ENCODE assay signal across 33 cellular contexts in genomic region chr7:69527706-69528105, GRCh38.
A peak's percentile ranks its signal among the peaks of the same experiment; 100 is the strongest.
DNase-seq lines count a peak whose midpoint lies in the region; ATAC-seq and TF ChIP-seq lines count a peak whose summit lies in the region.
"Had no signal": no experiment of that assay in that cellular context is flagged by ENCODE, and none has a peak within 500 bp of the region (broad histone marks: within the 10 kb centered on the region; RNA-seq: fewer than 3 reads in every experiment).

No MANE protein-coding gene starts in this region.

- H3K56ac ChIP-seq in IMR-90 (ENCODE audit: extremely low read depth, insufficient read depth, low read length), result no peak overlapping the region

- H3K9me3 ChIP-seq in IMR-90 (ENCODE audit: control insufficient read depth, insufficient read depth, low read length) (peaks cover 8% of the 10 kb centered on the region; the same call in 1 of the 2 replicates), endodermal cell (ENCODE audit: control insufficient read depth, low read length) (no peaks in the 10 kb centered on the region), spleen (peaks cover 0 to 6% (median 0%) of the 10 kb centered on the region in 8 donors)
- H3K9me3 ChIP-seq: A549, BE2C, BLaER1, Caco-2 had no signal

- BruUV-seq in IMR-90 (replicated peaks; lab: Mats Ljungman, UMichigan), result no TSS peak

- H3K18ac ChIP-seq in IMR-90 (ENCODE audit: low read depth, low read length), result no peak overlapping the region

- POLR2A ChIA-PET in IMR-90 (lab: Charles Lee; ENCODE audit: unreplicated experiment), result no interaction called here

- no peak overlapping the region for H2AFZ ChIP-seq in IMR-90 (replicated peaks; ENCODE audit: low read length, poor library complexity)

- ATAC-seq in IMR-90 (ENCODE audit: low read depth), result no peak
- ATAC-seq: A549; CD8-positive, alpha-beta T cell had no signal

- H4K20me1 ChIP-seq in IMR-90 (ENCODE audit: insufficient read depth, low read length), result no peaks in the 10 kb centered on the region
- H4K20me1 ChIP-seq: BLaER1; BLaER1 treated with 17β-estradiol and CSF1 and Interleukin-3, amounts not matched to agents 10 nM and 100 nM had no signal

- H4K8ac ChIP-seq in IMR-90 (ENCODE audit: low read depth in 2 of 2, low read length in 2 of 2), result no peak overlapping the region

- H3K9me1 ChIP-seq in IMR-90 (ENCODE audit: insufficient read depth, low read length), result no peaks in the 10 kb centered on the region

- H3K9me3 Mint-ChIP-seq in endodermal cell (no peaks in the 10 kb centered on the region), mesothelial cell of epicardium (peaks cover 9% of the 10 kb centered on the region)
- H3K9me3 Mint-ChIP-seq: CD8-positive, alpha-beta T cell had no signal

- peaks cover 16% of the 10 kb centered on the region for H3K4me1 Mint-ChIP-seq in endodermal cell
- H3K4me1 Mint-ChIP-seq in mesothelial cell of epicardium, result peaks cover 3% of the 10 kb centered on the region
- H3K4me1 Mint-ChIP-seq: B cell; CD14-positive monocyte; CD4-positive, alpha-beta memory T cell; CD4-positive, CD25-positive, alpha-beta regulatory T cell; CD8-positive, alpha-beta memory T cell had no signal

- H3K36me3 ChIP-seq in IMR-90 (ENCODE audit: control insufficient read depth, insufficient read depth, low read length) (no peaks in the 10 kb centered on the region), endodermal cell (ENCODE audit: control insufficient read depth, insufficient read depth, low read length) (no peaks in the 10 kb centered on the region), spleen (no peaks in the 10 kb centered on the region)
- H3K36me3 ChIP-seq: BE2C; BLaER1; BLaER1 treated with 17β-estradiol and CSF1 and Interleukin-3, amounts not matched to agents 10 nM and 100 nM had no signal

- intact Hi-C loops in IMR-90 (cut with micrococcal nuclease) (no loop called here), spleen (cut with DNase I; ENCODE audit: low total_unique reads) (no loop called here)

- no peak overlapping the region for H3K23ac ChIP-seq in IMR-90 (ENCODE audit: low read depth, low read length)

- in situ Hi-C loops in IMR-90 (cut with MboI; ENCODE audit: low sequenced_read_pairs), result no loop called here

- no peak overlapping the region for H2BK15ac ChIP-seq in IMR-90 (ENCODE audit: low read depth, low read length)

- TF ChIP-seq POLR2A in IMR-90 (IDR thresholded peaks at IDR 0.05; ENCODE audit: low read depth, low read length), result no peak
- TF ChIP-seq POLR2A in spleen (IDR thresholded peaks at IDR 0.05), result no peak

- H3K27me3 ChIP-seq in IMR-90 (ENCODE audit: control insufficient read depth, insufficient read depth, low read length) (no peaks in the 10 kb centered on the region), endodermal cell (ENCODE audit: control insufficient read depth, insufficient read depth, low read length, poor library complexity, severe bottlenecking) (no peaks in the 10 kb centered on the region), spleen (replicated peaks in 1 of 7) (peaks cover 0 to 5% (median 0%) of the 10 kb centered on the region in 7 donors)
- H3K27me3 ChIP-seq: BE2C; BLaER1; BLaER1 treated with 17β-estradiol and CSF1 and Interleukin-3, amounts not matched to agents 10 nM and 100 nM had no signal

- H3K4me3 Mint-ChIP-seq in endodermal cell (no peak overlapping the region), mesothelial cell of epicardium (no peak overlapping the region)
- H3K4me3 Mint-ChIP-seq: B cell; CD14-positive monocyte; CD4-positive, alpha-beta memory T cell; CD4-positive, alpha-beta T cell; CD4-positive, CD25-positive, alpha-beta regulatory T cell; CD8-positive, alpha-beta memory T cell; CD8-positive, alpha-beta T cell had no signal

- H4K5ac ChIP-seq in IMR-90 (ENCODE audit: low read depth, low read length), result no peak overlapping the region

- H3K14ac ChIP-seq in IMR-90 (replicated peaks; ENCODE audit: low read depth, low read length), result no peak overlapping the region

- dilution Hi-C loops in IMR-90 (cut with HindIII; ENCODE audit: low sequenced_read_pairs, unreplicated experiment), result no loop called here

- H3K36me3 Mint-ChIP-seq in endodermal cell (ENCODE audit: low read depth) (no peaks in the 10 kb centered on the region), mesothelial cell of epicardium (no peaks in the 10 kb centered on the region)
- H3K36me3 Mint-ChIP-seq: CD14-positive monocyte; CD4-positive, alpha-beta memory T cell; CD4-positive, CD25-positive, alpha-beta regulatory T cell; CD8-positive, alpha-beta T cell had no signal

- H3K4me3 ChIP-seq in IMR-90 (ENCODE audit: insufficient read depth, low read depth, low read length) (no peak overlapping the region), endodermal cell (ENCODE audit: low read length) (no peak overlapping the region), spleen (no peak overlapping the region)
- H3K4me3 ChIP-seq: A549; BLaER1; BLaER1 treated with 17β-estradiol and CSF1 and Interleukin-3, amounts not matched to agents 10 nM and 100 nM had no signal

- no peak for TF ChIP-seq RAD21 in IMR-90 (IDR thresholded peaks at IDR 0.05; ENCODE audit: low read length)

- no peak overlapping the region for H2AK9ac ChIP-seq in IMR-90 (replicated peaks; ENCODE audit: low read depth, low read length, poor library complexity)

- H2AK5ac ChIP-seq in IMR-90 (ENCODE audit: low read depth, low read length), result no peak overlapping the region

- DNase-seq in IMR-90, result no peak
- DNase-seq in endodermal cell, result peak; percentile 1
- peak; percentile 1 for DNase-seq in spleen
- no peak for DNase-seq in UCSD-AML1 (lab: John Stamatoyannopoulos, UW; ENCODE audit: unreplicated experiment)
- no peak for DNase-seq in mesothelial cell of epicardium (ENCODE audit: low spot score in 2 of 2, unreplicated experiment in 2 of 2)
- DNase-seq in HT-29 (ENCODE audit: low spot score), result no peak
- DNase-seq: 8988T; ACHN; AML-193; BE2C; C1 segment of cervical spinal cord; Caco-2; Calu3; CD4-positive, alpha-beta memory T cell; CD4-positive, alpha-beta T cell; CD4-positive, CD25-positive, alpha-beta regulatory T cell; CD8-positive, alpha-beta memory T cell; CD8-positive, alpha-beta T cell; COR-L47; DMS 273 treated with DMSO at 0.1 percent for 48 hours; DMS153; DMS53; DMS79; DMS79 treated with DMSO at 0.1 percent for 48 hours; DND-41; EL had no signal

- no peaks in the 10 kb centered on the region for H3K4me1 ChIP-seq in IMR-90 (ENCODE audit: control insufficient read depth, insufficient read depth, low read length)
- H3K4me1 ChIP-seq in endodermal cell (ENCODE audit: control insufficient read depth, insufficient read depth, low read length), result peaks cover 4% of the 10 kb centered on the region
- H3K4me1 ChIP-seq in spleen, result no peaks in the 10 kb centered on the region
- H3K4me1 ChIP-seq: A549, BE2C, Caco-2 had no signal

- H3K27ac Mint-ChIP-seq in endodermal cell (no peak overlapping the region), mesothelial cell of epicardium (no peak overlapping the region)
- H3K27ac Mint-ChIP-seq: B cell; CD4-positive, alpha-beta memory T cell; CD4-positive, alpha-beta T cell; CD8-positive, alpha-beta memory T cell; CD8-positive, alpha-beta T cell had no signal

- no peak overlapping the region for H3K27ac ChIP-seq in IMR-90 (ENCODE audit: insufficient read depth, low read length)
- no peak overlapping the region for H3K27ac ChIP-seq in endodermal cell (ENCODE audit: low read depth, low read length)
- no peak overlapping the region for H3K27ac ChIP-seq in spleen
- H3K27ac ChIP-seq: 22Rv1; A549; BLaER1; BLaER1 treated with 17β-estradiol and CSF1 and Interleukin-3, amounts not matched to agents 10 nM and 100 nM; C4-2B had no signal

- H3K27me3 Mint-ChIP-seq in endodermal cell (ENCODE audit: insufficient read depth) (no peaks in the 10 kb centered on the region), mesothelial cell of epicardium (ENCODE audit: low read depth) (peaks cover 4% of the 10 kb centered on the region)
- H3K27me3 Mint-ChIP-seq: CD4-positive, CD25-positive, alpha-beta regulatory T cell had no signal

- H2BK20ac ChIP-seq in IMR-90 (ENCODE audit: low read depth, low read length), result no peak overlapping the region

- H3K4me2 ChIP-seq in IMR-90 (ENCODE audit: low read depth, low read length), result no peak overlapping the region
- H3K4me2 ChIP-seq: A549; BLaER1; BLaER1 treated with 17β-estradiol and CSF1 and Interleukin-3, amounts not matched to agents 10 nM and 100 nM had no signal

- H2BK5ac ChIP-seq in IMR-90 (ENCODE audit: low read depth, low read length, poor library complexity, severe bottlenecking), result no peak overlapping the region

- H3K79me1 ChIP-seq in IMR-90 (ENCODE audit: low read depth in 1 of 2, low read length in 2 of 2), result no peaks in the 10 kb centered on the region

- TF ChIP-seq CTCF in IMR-90 (conservative IDR thresholded peaks at IDR 0.05; ENCODE audit: low read depth, low read length), result no peak
- no peak for TF ChIP-seq CTCF in endodermal cell (conservative IDR thresholded peaks at IDR 0.05)
- no peak for TF ChIP-seq CTCF in spleen (IDR thresholded peaks at IDR 0.05 in 8 of 11, conservative IDR thresholded peaks at IDR 0.05 in 3 of 11)
- TF ChIP-seq CTCF in mesothelial cell of epicardium (IDR thresholded peaks at IDR 0.05; ENCODE audit: unreplicated experiment), result no peak

- H3K9ac ChIP-seq in IMR-90 (ENCODE audit: low read depth, low read length) (no peak overlapping the region), endodermal cell (ENCODE audit: extremely low read depth, low read length, poor library complexity, severe bottlenecking) (no peak overlapping the region)
- H3K9ac ChIP-seq: BLaER1; BLaER1 treated with 17β-estradiol and CSF1 and Interleukin-3, amounts not matched to agents 10 nM and 100 nM had no signal

- no peak overlapping the region for H3K4ac ChIP-seq in IMR-90 (ENCODE audit: low read depth, low read length)

- no peak overlapping the region for H2BK120ac ChIP-seq in IMR-90 (ENCODE audit: low read depth, low read length)

- H4K91ac ChIP-seq in IMR-90 (ENCODE audit: insufficient read depth, low read depth, low read length), result no peak overlapping the region

- CTCF ChIA-PET in IMR-90 (lab: Yijun Ruan, JAX), result no interaction called here

TF ChIP-seq in IMR-90, 13 proteins besides CTCF, POLR2A, EP300 and RAD21:
- TF ChIP-seq CEBPB (IDR thresholded peaks at IDR 0.05; ENCODE audit: low read depth, low read length), result 0 out of 2 replicates have a peak, but pooled peaks have one; percentile 20
- TF ChIP-seq MXI1 (IDR thresholded peaks at IDR 0.05; ENCODE audit: borderline replicate concordance, low read depth, low read length), result no peak

Comparison
In these comparisons a context has a peak if more than half of its experiments do, and no peak if none do; other contexts are left out.
1. DNase-seq: peak in endodermal cell (single experiment) and spleen (single experiment); none in IMR-90 (single experiment), UCSD-AML1 (single experiment), mesothelial cell of epicardium (0 of 2) and HT-29 (single experiment).